In the genomic region with DNA sequence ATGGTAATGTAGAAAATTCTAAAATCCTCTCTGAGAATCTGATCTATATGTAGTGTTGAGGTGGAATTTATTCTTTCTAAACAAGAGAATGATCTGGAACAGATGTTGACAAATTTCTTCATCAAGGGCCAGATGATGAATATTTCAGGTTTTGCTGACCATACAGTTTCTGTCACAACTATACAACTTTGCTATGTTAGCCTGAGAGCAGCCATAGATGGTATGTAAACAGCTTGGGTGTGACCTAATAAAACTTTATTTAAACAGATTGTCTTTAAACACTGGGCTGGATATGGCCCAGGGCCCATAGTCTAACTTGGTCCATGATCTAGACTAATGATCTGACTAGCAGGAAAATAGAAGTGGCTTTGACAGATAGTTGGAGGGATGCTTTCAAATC, we compare ENCODE assay signal across 12 cellular contexts.
"Had no signal": no experiment of that assay in that cellular context is flagged by ENCODE, and none has a peak within 500 bp of the region (broad histone marks: within the 10 kb centered on the region; RNA-seq: fewer than 3 reads in every experiment).

No MANE protein-coding gene starts in this region.

- H3K4me1 Mint-ChIP-seq: activated CD4-positive, alpha-beta memory T cell treated with anti-CD3 and anti-CD28 coated beads, Interleukin-2, amount 10 ng/mL, durations not matched to agents 7 days and 5 days; activated naive CD8-positive, alpha-beta T cell treated with anti-CD3 and anti-CD28 coated beads for 36 hours; naive B cell had no signal

- H3K36me3 ChIP-seq: cardiac muscle cell, left lung had no signal

- H3K27me3 ChIP-seq: cardiac muscle cell, left lung had no signal

- H3K4me3 ChIP-seq: cardiac muscle cell, left lung had no signal

- H3K27ac ChIP-seq: cardiac muscle cell, VCaP had no signal

- H3K36me3 Mint-ChIP-seq: activated naive CD8-positive, alpha-beta T cell treated with anti-CD3 and anti-CD28 coated beads for 36 hours; naive B cell had no signal

- H3K9me3 ChIP-seq: left lung had no signal

- H3K9me3 Mint-ChIP-seq: activated CD4-positive, alpha-beta memory T cell treated with anti-CD3 and anti-CD28 coated beads, Interleukin-2, amount 10 ng/mL, durations not matched to agents 7 days and 5 days; activated naive CD8-positive, alpha-beta T cell treated with anti-CD3 and anti-CD28 coated beads for 36 hours; activated T-cell treated with anti-CD3 and anti-CD28 coated beads, Interleukin-2, amount 50 U/mL, for 72 hours; naive B cell had no signal

- DNase-seq: activated CD4-positive, alpha-beta memory T cell treated with anti-CD3 and anti-CD28 coated beads, Interleukin-2, amount 10 ng/mL, durations not matched to agents 7 days and 5 days; activated gamma-delta T cell treated with Interleukin-2 at 50 U/mL for 16 hours; activated naive CD8-positive, alpha-beta T cell treated with anti-CD3 and anti-CD28 coated beads for 36 hours; activated T-cell treated with anti-CD3 and anti-CD28 coated beads, Interleukin-2, amount 50 U/mL, for 72 hours; anterior cingulate cortex; left lung; naive B cell; posterior cingulate gyrus; stimulated activated naive CD4-positive, alpha-beta T cell; T-helper 9 cell had no signal

- H3K27me3 Mint-ChIP-seq: activated naive CD8-positive, alpha-beta T cell treated with anti-CD3 and anti-CD28 coated beads for 36 hours had no signal

- H3K4me3 Mint-ChIP-seq: activated CD4-positive, alpha-beta memory T cell treated with anti-CD3 and anti-CD28 coated beads, Interleukin-2, amount 10 ng/mL, durations not matched to agents 7 days and 5 days; activated naive CD8-positive, alpha-beta T cell treated with anti-CD3 and anti-CD28 coated beads for 36 hours; activated T-cell treated with anti-CD3 and anti-CD28 coated beads, Interleukin-2, amount 50 U/mL, for 72 hours; naive B cell had no signal

- H3K27ac Mint-ChIP-seq: activated CD4-positive, alpha-beta memory T cell treated with anti-CD3 and anti-CD28 coated beads, Interleukin-2, amount 10 ng/mL, durations not matched to agents 7 days and 5 days; activated naive CD8-positive, alpha-beta T cell treated with anti-CD3 and anti-CD28 coated beads for 36 hours; activated T-cell treated with anti-CD3 and anti-CD28 coated beads, Interleukin-2, amount 50 U/mL, for 72 hours; naive B cell had no signal

- ATAC-seq: activated T-cell treated with anti-CD3 and anti-CD28 coated beads, Interleukin-2, amount 50 U/mL, for 72 hours had no signal
